ENCODE assay signal across 7 cellular contexts in genomic region chr1:32221581-32221979, GRCh38. TPM values are rescaled to one million over a fixed set of nuclear protein-coding genes. Genes with fewer than 3 reads are reported as not detected.
A peak's percentile ranks its signal among the peaks of the same experiment; 100 is the strongest.
DNase-seq lines count a peak whose midpoint lies in the region; ATAC-seq, FAIRE-seq and TF ChIP-seq lines count a peak whose summit lies in the region.

No MANE protein-coding gene starts in this region.

- FAIRE-seq in keratinocyte (lab: Jason Lieb, UNC) = no peak

- peak overlapping the region; percentile 96 for H3K27ac Mint-ChIP-seq in activated naive CD8-positive, alpha-beta T cell treated with anti-CD3 and anti-CD28 coated beads for 36 hours

- H3K9me3 ChIP-seq in keratinocyte (ENCODE audit: control insufficient read depth, low read depth, low read length) = no peaks in the 10 kb centered on the region

- H3K4me3 ChIP-seq in HL-60 (replicated peaks; ENCODE audit: insufficient read depth, low read length) = peak overlapping the region; percentile 94
- H3K4me3 ChIP-seq in keratinocyte (ENCODE audit: control insufficient read depth in 2 of 3, extremely low read depth in 1 of 3, insufficient read depth in 2 of 3, low read depth in 1 of 3, low read length in 3 of 3) = peak overlapping the region; percentile 82 to 96 (median 89)

- no peaks in the 10 kb centered on the region for H3K9me3 Mint-ChIP-seq in activated naive CD8-positive, alpha-beta T cell treated with anti-CD3 and anti-CD28 coated beads for 36 hours

- H3K4me1 Mint-ChIP-seq in activated naive CD8-positive, alpha-beta T cell treated with anti-CD3 and anti-CD28 coated beads for 36 hours = peaks cover 32% of the 10 kb centered on the region

- no peaks in the 10 kb centered on the region for H3K9me1 ChIP-seq in keratinocyte (ENCODE audit: control insufficient read depth, extremely low read depth, insufficient read depth, low read length)

- H3K9ac ChIP-seq in keratinocyte (ENCODE audit: control insufficient read depth, extremely low read depth, insufficient read depth, low read length) = peak overlapping the region; percentile 100

- H3K4me3 Mint-ChIP-seq in activated naive CD8-positive, alpha-beta T cell treated with anti-CD3 and anti-CD28 coated beads for 36 hours = peak overlapping the region; percentile 93

- peaks cover 23% of the 10 kb centered on the region for H3K36me3 Mint-ChIP-seq in activated naive CD8-positive, alpha-beta T cell treated with anti-CD3 and anti-CD28 coated beads for 36 hours

- H2AFZ ChIP-seq in keratinocyte (ENCODE audit: control insufficient read depth, low read length) = no peak overlapping the region

- TF ChIP-seq CTCF in HL-60 (IDR thresholded peaks at IDR 0.05; ENCODE audit: insufficient read depth, low read length) (no peak), keratinocyte (optimal IDR thresholded peaks at IDR 0.05 in 1 of 3, IDR thresholded peaks at IDR 0.05 in 1 of 3, conservative IDR thresholded peaks at IDR 0.05 in 1 of 3; ENCODE audit: extremely low read depth in 1 of 3, insufficient read depth in 2 of 3, low read length in 3 of 3) (no peak)

- H3K36me3 ChIP-seq in keratinocyte (ENCODE audit: control insufficient read depth in 2 of 2, extremely low read depth in 1 of 2, insufficient read depth in 2 of 2, low read length in 2 of 2) = peaks cover 13 to 23% of the 10 kb centered on the region in 2 experiments

- no peaks in the 10 kb centered on the region for H4K20me1 ChIP-seq in keratinocyte (ENCODE audit: control insufficient read depth, extremely low read depth, insufficient read depth, low read length)

- H3K27me3 Mint-ChIP-seq in activated naive CD8-positive, alpha-beta T cell treated with anti-CD3 and anti-CD28 coated beads for 36 hours = no peaks in the 10 kb centered on the region

- DNase-seq in HL-60 (ENCODE audit: low read depth in 1 of 2, low spot score in 1 of 2) (no peak), keratinocyte (ENCODE audit: low read depth, low spot score) (no peak), substantia nigra (lab: John Stamatoyannopoulos, UW) (no peak), C1 segment of cervical spinal cord (lab: John Stamatoyannopoulos, UW) (no peak)
- no peak for DNase-seq in activated naive CD8-positive, alpha-beta T cell treated with anti-CD3 and anti-CD28 coated beads for 36 hours
- no peak for DNase-seq in stimulated activated CD4-positive, alpha-beta T cell treated with anti-CD3 and anti-CD28 coated beads, Interleukin-4, amount 100 ng/mL, for 24 hours

- peak overlapping the region; percentile 75 for H3K27ac ChIP-seq in HL-60 (replicated peaks)
- peak overlapping the region; percentile 98 for H3K27ac ChIP-seq in keratinocyte (ENCODE audit: control insufficient read depth, insufficient read depth, low read length)
- peak overlapping the region; percentile 82 for H3K27ac ChIP-seq in substantia nigra (ENCODE audit: low read depth, low read length, poor library complexity, severe bottlenecking)

- no peak for ATAC-seq in HG03521 (IDR thresholded peaks at IDR 0.05; ENCODE audit: unreplicated experiment)

- H3K27me3 ChIP-seq in HL-60 (ENCODE audit: insufficient read depth, poor library complexity, severe bottlenecking) = no peaks in the 10 kb centered on the region
- no peaks in the 10 kb centered on the region for H3K27me3 ChIP-seq in keratinocyte (ENCODE audit: control insufficient read depth, extremely low read depth, insufficient read depth, low read length)

- H3K79me2 ChIP-seq in keratinocyte (ENCODE audit: control insufficient read depth, insufficient read depth, low read length) = peaks cover 37% of the 10 kb centered on the region

- H3K4me2 ChIP-seq in keratinocyte (ENCODE audit: control insufficient read depth, extremely low read depth, insufficient read depth, low read depth, low read length) = peak overlapping the region; percentile 80

- H3K4me1 ChIP-seq in keratinocyte (ENCODE audit: control insufficient read depth, extremely low read depth, insufficient read depth, low read length) = peaks cover 27% of the 10 kb centered on the region

- dilution Hi-C loops in keratinocyte (cut with MboI; ENCODE audit: extremely low pct_ligation_motif_present, low sequenced_read_pairs) = no loop called here

RNA-seq across cellular contexts. Expression of gene TMEM234, which starts 0.6 kb away (rescaled TPM):
- 1 to 10 TPM; 5.7 to 6.5 TPM for total RNA-seq in activated naive CD8-positive, alpha-beta T cell treated with anti-CD3 and anti-CD28 coated beads for 36 hours
- polyA plus RNA-seq in keratinocyte = 14.4 to 20.1 TPM (median 16.9 TPM) in 3 replicates
- 5.4 TPM for polyA plus RNA-seq in keratinocyte (2011; ENCODE audit: low read depth)
- 10.2 and 12.5 TPM in 2 replicates for polyA plus RNA-seq in keratinocyte (2011; cell fraction: cytosol; rRNA removed)
- 49.0 and 52.4 TPM in 2 replicates for polyA plus RNA-seq in keratinocyte (2011; cell fraction: nucleus; rRNA removed)
- 8.1 and 16.7 TPM in 2 replicates for polyA plus RNA-seq in keratinocyte (2012; ENCODE audit: low replicate concordance)
- polyA minus RNA-seq in keratinocyte = 15.2 to 20.5 TPM (median 19.9 TPM) in 3 replicates
- 4.2 TPM for polyA minus RNA-seq in keratinocyte (2011; cell fraction: cytosol; rRNA and poly(A)+ RNA removed)
- polyA minus RNA-seq in keratinocyte (2011; cell fraction: nucleus; rRNA and poly(A)+ RNA removed) = 16.4 and 17.4 TPM in 2 replicates

RNA-seq across cellular contexts. Expression of gene EIF3I, which starts 0.6 kb away (rescaled TPM):
- 100 to 1,000 TPM; 366 to 389 TPM for total RNA-seq in activated naive CD8-positive, alpha-beta T cell treated with anti-CD3 and anti-CD28 coated beads for 36 hours
- 319 to 655 TPM (median 388 TPM) in 3 replicates for polyA plus RNA-seq in keratinocyte
- polyA plus RNA-seq in keratinocyte (2011; ENCODE audit: low read depth) = 987 TPM
- polyA plus RNA-seq in keratinocyte (2011; cell fraction: cytosol; rRNA removed) = 458 and 512 TPM in 2 replicates
- 198 and 213 TPM in 2 replicates for polyA plus RNA-seq in keratinocyte (2011; cell fraction: nucleus; rRNA removed)
- 223 and 320 TPM in 2 replicates for polyA plus RNA-seq in keratinocyte (2012; ENCODE audit: low replicate concordance)
- 431 to 641 TPM (median 535 TPM) in 3 replicates for polyA minus RNA-seq in keratinocyte
- 186 TPM for polyA minus RNA-seq in keratinocyte (2011; cell fraction: cytosol; rRNA and poly(A)+ RNA removed)
- polyA minus RNA-seq in keratinocyte (2011; cell fraction: nucleus; rRNA and poly(A)+ RNA removed) = 82.8 and 99.2 TPM in 2 replicates

RNA-seq across cellular contexts. Expression of gene DCDC2B, which starts 12.7 kb away (rescaled TPM):
- not detected for total RNA-seq in activated naive CD8-positive, alpha-beta T cell treated with anti-CD3 and anti-CD28 coated beads for 36 hours
- polyA plus RNA-seq in keratinocyte = not detected in 3 replicates
- polyA plus RNA-seq in keratinocyte (2011; ENCODE audit: low read depth) = not detected
- not detected in 2 replicates for polyA plus RNA-seq in keratinocyte (2011; cell fraction: cytosol; rRNA removed)
- polyA plus RNA-seq in keratinocyte (2011; cell fraction: nucleus; rRNA removed) = not detected in 2 replicates
- polyA plus RNA-seq in keratinocyte (2012; ENCODE audit: low replicate concordance) = not detected in 2 replicates
- polyA minus RNA-seq in keratinocyte = not detected in 3 replicates
- polyA minus RNA-seq in keratinocyte (2011; cell fraction: cytosol; rRNA and poly(A)+ RNA removed) = not detected
- not detected in 2 replicates for polyA minus RNA-seq in keratinocyte (2011; cell fraction: nucleus; rRNA and poly(A)+ RNA removed)

RNA-seq across cellular contexts. Expression of gene IQCC, which starts 16.1 kb away (rescaled TPM):
- total RNA-seq in activated naive CD8-positive, alpha-beta T cell treated with anti-CD3 and anti-CD28 coated beads for 36 hours = 1 to 10 TPM; 4.8 to 5.0 TPM
- polyA plus RNA-seq in keratinocyte = 1.2 to 2.3 TPM (median 1.5 TPM) in 3 replicates
- polyA plus RNA-seq in keratinocyte (2011; ENCODE audit: low read depth) = 1.1 TPM
- 0.89 and 0.90 TPM in 2 replicates for polyA plus RNA-seq in keratinocyte (2011; cell fraction: cytosol; rRNA removed)
- polyA plus RNA-seq in keratinocyte (2011; cell fraction: nucleus; rRNA removed) = 1.2 and 1.3 TPM in 2 replicates
- 1.7 TPM in 2 replicates for polyA plus RNA-seq in keratinocyte (2012; ENCODE audit: low replicate concordance)
- 0.59 to 2.0 TPM (median 0.75 TPM) in 3 replicates for polyA minus RNA-seq in keratinocyte
- not detected for polyA minus RNA-seq in keratinocyte (2011; cell fraction: cytosol; rRNA and poly(A)+ RNA removed)
- 0.62 and 0.63 TPM in 2 replicates for polyA minus RNA-seq in keratinocyte (2011; cell fraction: nucleus; rRNA and poly(A)+ RNA removed)

RNA-seq across cellular contexts. Expression of gene CCDC28B, which starts 21.2 kb away (rescaled TPM):
- 10 to 100 TPM; 29.0 to 29.1 TPM for total RNA-seq in activated naive CD8-positive, alpha-beta T cell treated with anti-CD3 and anti-CD28 coated beads for 36 hours
- polyA plus RNA-seq in keratinocyte = 3.6 to 4.5 TPM (median 3.8 TPM) in 3 replicates
- polyA plus RNA-seq in keratinocyte (2011; ENCODE audit: low read depth) = 0.74 TPM
- 1.8 and 4.2 TPM in 2 replicates for polyA plus RNA-seq in keratinocyte (2011; cell fraction: cytosol; rRNA removed)
- 1.6 and 1.8 TPM in 2 replicates for polyA plus RNA-seq in keratinocyte (2011; cell fraction: nucleus; rRNA removed)
- 4.4 and 7.5 TPM in 2 replicates for polyA plus RNA-seq in keratinocyte (2012; ENCODE audit: low replicate concordance)
- 1.0 to 2.3 TPM (median 1.2 TPM) in 3 replicates for polyA minus RNA-seq in keratinocyte
- polyA minus RNA-seq in keratinocyte (2011; cell fraction: cytosol; rRNA and poly(A)+ RNA removed) = 2.3 TPM
- 0.95 and 1.7 TPM in 2 replicates for polyA minus RNA-seq in keratinocyte (2011; cell fraction: nucleus; rRNA and poly(A)+ RNA removed)
